2 cellular contexts compared by ENCODE assay signal in the genomic region with DNA sequence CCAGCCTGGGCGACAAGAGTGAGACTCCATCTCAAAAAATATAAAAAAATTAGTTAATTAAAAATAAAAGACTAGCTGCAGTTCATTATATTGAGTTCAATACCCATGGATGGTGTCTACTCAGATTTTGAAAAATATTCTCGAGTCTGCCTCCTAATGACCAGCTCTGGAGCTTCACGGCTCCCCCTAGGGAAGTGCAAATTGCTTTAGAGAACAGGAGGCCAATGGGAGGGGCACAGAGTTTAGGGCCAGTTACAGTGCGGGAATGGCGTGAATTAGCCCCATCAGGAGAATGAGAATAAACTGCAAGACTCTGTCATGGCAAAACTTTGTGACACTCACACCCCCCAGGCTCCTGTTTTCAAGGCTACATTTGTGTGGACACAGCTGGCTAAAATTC.
TF ChIP-seq lines count a peak whose summit lies in the region.

No MANE protein-coding gene starts in this region.

TF ChIP-seq in GM23338, 12 proteins besides CTCF, POLR2A, EP300 and RAD21 (continues in another document):
- no peak for TF ChIP-seq EZH2 (IDR thresholded peaks at IDR 0.05; ENCODE audit: low read depth, unreplicated experiment)
- TF ChIP-seq ZNF462 (CRISPR knock-in tag; IDR thresholded peaks at IDR 0.05) = no peak
- TF ChIP-seq POLR2AphosphoS5 (IDR thresholded peaks at IDR 0.05; ENCODE audit: low read depth) = no peak
- TF ChIP-seq, protein P1, sequence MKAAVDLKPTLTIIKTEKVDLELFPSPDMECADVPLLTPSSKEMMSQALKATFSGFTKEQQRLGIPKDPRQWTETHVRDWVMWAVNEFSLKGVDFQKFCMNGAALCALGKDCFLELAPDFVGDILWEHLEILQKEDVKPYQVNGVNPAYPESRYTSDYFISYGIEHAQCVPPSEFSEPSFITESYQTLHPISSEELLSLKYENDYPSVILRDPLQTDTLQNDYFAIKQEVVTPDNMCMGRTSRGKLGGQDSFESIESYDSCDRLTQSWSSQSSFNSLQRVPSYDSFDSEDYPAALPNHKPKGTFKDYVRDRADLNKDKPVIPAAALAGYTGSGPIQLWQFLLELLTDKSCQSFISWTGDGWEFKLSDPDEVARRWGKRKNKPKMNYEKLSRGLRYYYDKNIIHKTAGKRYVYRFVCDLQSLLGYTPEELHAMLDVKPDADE (IDR thresholded peaks at IDR 0.05) = no peak
- no peak for TF ChIP-seq JUNB (IDR thresholded peaks at IDR 0.05; ENCODE audit: unreplicated experiment)
- TF ChIP-seq REST (IDR thresholded peaks at IDR 0.05; ENCODE audit: unreplicated experiment) = no peak
- TF ChIP-seq ZNF114 (CRISPR knock-in tag; IDR thresholded peaks at IDR 0.05) = no peak
- TF ChIP-seq EZH2phosphoT487 (IDR thresholded peaks at IDR 0.05; ENCODE audit: unreplicated experiment) = no peak
- no peak for TF ChIP-seq NANOG (IDR thresholded peaks at IDR 0.05; ENCODE audit: borderline replicate concordance)
- TF ChIP-seq CREB1 (CRISPR knock-in tag; IDR thresholded peaks at IDR 0.05; ENCODE audit: low read depth) = no peak

TF ChIP-seq in H1, 55 proteins besides CTCF, POLR2A, EP300 and RAD21:
- TF ChIP-seq, protein P2, sequence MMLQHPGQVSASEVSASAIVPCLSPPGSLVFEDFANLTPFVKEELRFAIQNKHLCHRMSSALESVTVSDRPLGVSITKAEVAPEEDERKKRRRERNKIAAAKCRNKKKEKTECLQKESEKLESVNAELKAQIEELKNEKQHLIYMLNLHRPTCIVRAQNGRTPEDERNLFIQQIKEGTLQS (IDR thresholded peaks at IDR 0.05; ENCODE audit: insufficient read depth, low read depth, low read length) = no peak
